In genomic region chrX:34218063-34218462, GRCh38 we compare ENCODE assay signal across 13 cellular contexts.
"Had no signal": no experiment of that assay in that cellular context is flagged by ENCODE, and none has a peak within 500 bp of the region (broad histone marks: within the 10 kb centered on the region; RNA-seq: fewer than 3 reads in every experiment).

No MANE protein-coding gene starts in this region.

- H3K4me1 Mint-ChIP-seq: nephron; stimulated activated effector memory CD8-positive, alpha-beta T cell treated with anti-CD3 and anti-CD28 coated beads, Interleukin-12 subunit alpha, Interleukin-12 subunit beta, amount 100 ng/mL, for 72 hours had no signal

- H3K36me3 ChIP-seq: breast epithelium had no signal

- H3K27ac Mint-ChIP-seq: dendritic cell treated with granulocyte-macrophage colony-stimulating factor and Interleukin-4, amounts not matched to agents 40 ng/mL and 50 ng/mL, for 4 days; nephron; stimulated activated effector memory CD8-positive, alpha-beta T cell treated with anti-CD3 and anti-CD28 coated beads, Interleukin-12 subunit alpha, Interleukin-12 subunit beta, amount 100 ng/mL, for 72 hours had no signal

- H3K36me3 Mint-ChIP-seq: stimulated activated effector memory CD8-positive, alpha-beta T cell treated with anti-CD3 and anti-CD28 coated beads, Interleukin-12 subunit alpha, Interleukin-12 subunit beta, amount 100 ng/mL, for 72 hours had no signal

- H3K9me3 Mint-ChIP-seq: dendritic cell treated with granulocyte-macrophage colony-stimulating factor and Interleukin-4, amounts not matched to agents 40 ng/mL and 50 ng/mL, for 4 days had no signal

- FAIRE-seq: frontal cortex had no signal

- H3K27me3 Mint-ChIP-seq: dendritic cell treated with granulocyte-macrophage colony-stimulating factor and Interleukin-4, amounts not matched to agents 40 ng/mL and 50 ng/mL, for 4 days had no signal

- H3K27ac ChIP-seq: breast epithelium had no signal

- DNase-seq: activated CD4-positive, alpha-beta T cell treated with anti-CD3 and anti-CD28 coated beads, Interleukin-2, amount 50 U/mL, for 1 hour; activated CD8-positive, alpha-beta memory T cell treated with anti-CD3 and anti-CD28 coated beads for 24 hours; anterior cingulate cortex; head of caudate nucleus; nucleus accumbens; posterior cingulate gyrus; retina had no signal

- H3K4me3 Mint-ChIP-seq: dendritic cell treated with granulocyte-macrophage colony-stimulating factor and Interleukin-4, amounts not matched to agents 40 ng/mL and 50 ng/mL, for 4 days; nephron; stimulated activated effector memory CD8-positive, alpha-beta T cell treated with anti-CD3 and anti-CD28 coated beads, Interleukin-12 subunit alpha, Interleukin-12 subunit beta, amount 100 ng/mL, for 72 hours had no signal

- H3K4me3 ChIP-seq: breast epithelium had no signal

- H3K4me1 ChIP-seq: breast epithelium had no signal

- ATAC-seq: activated CD4-positive, CD25-positive, alpha-beta regulatory T cell treated with anti-CD3 and anti-CD28 coated beads, Interleukin-2, amount 50 U/mL, for 24 hours; stimulated activated effector memory CD8-positive, alpha-beta T cell treated with anti-CD3 and anti-CD28 coated beads, Interleukin-12 subunit alpha, Interleukin-12 subunit beta, amount 100 ng/mL, for 72 hours had no signal
